Comparison of ENCODE assay signal across 8 cellular contexts in genomic region chr5:154754460-154755360, GRCh38. TPM values are rescaled to one million over a fixed set of nuclear protein-coding genes. Genes with fewer than 3 reads are reported as not detected.
A peak's percentile ranks its signal among the peaks of the same experiment; 100 is the strongest.
DNase-seq lines count a peak whose midpoint lies in the region; ATAC-seq, FAIRE-seq and TF ChIP-seq lines count a peak whose summit lies in the region.

No MANE protein-coding gene starts in this region.

- intact Hi-C loops in natural killer cell (cut with micrococcal nuclease), result loop anchor here (1.0 to 5.0 kb wide), 3 partner anchors 58 to 183 kb away; partner anchors contain the start of genes CNOT8 and GEMIN5

- peak overlapping the region; percentile 95 for H3K4me3 ChIP-seq in LNCaP clone FGC (ENCODE audit: low read depth, low read length)

- peak; percentile 86 to 97 (median 91) for ATAC-seq in natural killer cell

- TF ChIP-seq POLR2A in H54 (IDR thresholded peaks at IDR 0.05; ENCODE audit: low read depth, low read length), result peak; percentile 77

- H3K27ac Mint-ChIP-seq in natural killer cell, result peak overlapping the region; percentile 89 to 90

- TF ChIP-seq CTCF in LNCaP clone FGC (IDR thresholded peaks at IDR 0.05; ENCODE audit: control insufficient read depth, extremely low read depth, insufficient read depth), result peak; percentile 74
- TF ChIP-seq CTCF in natural killer cell (IDR thresholded peaks at IDR 0.05), result peak; percentile 42

- H3K4me3 Mint-ChIP-seq in natural killer cell, result peak overlapping the region; percentile 86

- peaks cover 40 to 41% of the 10 kb centered on the region in 2 donors for H3K4me1 Mint-ChIP-seq in natural killer cell

- no peaks in the 10 kb centered on the region for H3K27me3 Mint-ChIP-seq in natural killer cell (ENCODE audit: low read depth in 2 of 2)

- in situ Hi-C loops in G401 (cut with HindIII; ENCODE audit: low sequenced_read_pairs), result no loop called here

- H3K9me3 Mint-ChIP-seq in natural killer cell, result no peaks in the 10 kb centered on the region

- DNase-seq in G401 (ENCODE audit: low spot score) (peak; percentile 99), H54 (ENCODE audit: insufficient read length, low spot score) (peak; percentile 98), LNCaP clone FGC (ENCODE audit: low read depth) (peak; percentile 97), RPMI8226 (peak; percentile 99), fibroblast of peridontal ligament (ENCODE audit: extremely low read depth) (peak; percentile 96), natural killer cell (peak; percentile 97)
- DNase-seq in activated T-helper 9 cell treated with anti-CD3 and anti-CD28 coated beads, Interleukin-2, amount 50 U/mL, for 16 hours (ENCODE audit: low read depth), result peak; percentile 99
- DNase-seq in stimulated activated naive CD4-positive, alpha-beta T cell (lab: John Stamatoyannopoulos, UW), result peak; percentile 96 to 99 (median 98)

- no peaks in the 10 kb centered on the region for H3K36me3 Mint-ChIP-seq in natural killer cell

- no peak for FAIRE-seq in H54 (lab: Jason Lieb, UNC)

RNA-seq across cellular contexts. Expression of gene LARP1, which starts 0.5 kb away (rescaled TPM):
- 25.3 and 28.8 TPM in 2 replicates for total RNA-seq in G401 (2014; rRNA removed; shearing (Covaris generic))
- total RNA-seq in natural killer cell, result 100 to 1,000 TPM; 103 to 117 (median 112) TPM

Comparison
In these comparisons a context has a peak if more than half of its experiments do, and no peak if none do; other contexts are left out.
1. Peak in every context shown above with its lines: DNase-seq, ATAC-seq and H3K4me3 ChIP-seq.